In genomic region chr14:73457050-73457934, GRCh38 we compare ENCODE assay signal across 8 cellular contexts. TPM values are rescaled to one million over a fixed set of nuclear protein-coding genes. Genes with fewer than 3 reads are reported as not detected.
DNase-seq lines count a peak whose midpoint lies in the region; ATAC-seq, FAIRE-seq and TF ChIP-seq lines count a peak whose summit lies in the region.

No MANE protein-coding gene starts in this region.

- H3K4me1 Mint-ChIP-seq in CD8-positive, alpha-beta T cell (ENCODE audit: low read depth), result peaks cover 46% of the 10 kb centered on the region
- peaks cover 41% of the 10 kb centered on the region for H3K4me1 Mint-ChIP-seq in activated CD4-positive, alpha-beta T cell treated with anti-CD3 and anti-CD28 coated beads, Interleukin-2, amount 10 ng/mL, durations not matched to agents 24 days and 14 days

- peaks cover 58% of the 10 kb centered on the region for H3K79me2 ChIP-seq in endothelial cell of umbilical vein (ENCODE audit: control insufficient read depth, insufficient read depth, low read length)

- peaks cover 27% of the 10 kb centered on the region for H3K4me1 ChIP-seq in CD8-positive, alpha-beta T cell (ENCODE audit: insufficient read depth, low read length)
- H3K4me1 ChIP-seq in endothelial cell of umbilical vein (ENCODE audit: control insufficient read depth, extremely low read depth, insufficient read depth, low read length) (peaks cover 66% of the 10 kb centered on the region), mucosa of descending colon (ENCODE audit: low read depth) (peaks cover 47% of the 10 kb centered on the region), upper lobe of right lung (peaks cover 60% of the 10 kb centered on the region)

- no peak for ATAC-seq in CD8-positive, alpha-beta T cell
- ATAC-seq in mucosa of descending colon (peak; percentile 21), upper lobe of right lung (peak; percentile 15)

- peak overlapping the region; percentile 67 for H3K4me3 ChIP-seq in CD8-positive, alpha-beta T cell (ENCODE audit: low read depth, low read length)
- H3K4me3 ChIP-seq in endothelial cell of umbilical vein (replicated peaks in 1 of 3; ENCODE audit: insufficient read depth in 1 of 3, low read depth in 1 of 3, low read length in 3 of 3) (peak overlapping the region; percentile 76 to 98 (median 98)), mucosa of descending colon (peak overlapping the region; percentile 82), upper lobe of right lung (peak overlapping the region; percentile 88)

- peaks cover 10% of the 10 kb centered on the region for H3K36me3 Mint-ChIP-seq in CD8-positive, alpha-beta T cell
- H3K36me3 Mint-ChIP-seq in activated CD4-positive, alpha-beta T cell treated with anti-CD3 and anti-CD28 coated beads, Interleukin-2, amount 10 ng/mL, durations not matched to agents 24 days and 14 days (ENCODE audit: low read depth), result peaks cover 11% of the 10 kb centered on the region

- peak overlapping the region; percentile 71 for H2AFZ ChIP-seq in endothelial cell of umbilical vein (ENCODE audit: low read depth, low read length)

- H3K9me3 Mint-ChIP-seq in CD8-positive, alpha-beta T cell, result no peaks in the 10 kb centered on the region
- no peaks in the 10 kb centered on the region for H3K9me3 Mint-ChIP-seq in activated CD4-positive, alpha-beta T cell treated with anti-CD3 and anti-CD28 coated beads, Interleukin-2, amount 10 ng/mL, durations not matched to agents 24 days and 14 days

- BruUV-seq in endothelial cell of umbilical vein (replicated peaks; lab: Mats Ljungman, UMichigan), result no TSS peak

- H3K27me3 ChIP-seq in CD8-positive, alpha-beta T cell (ENCODE audit: insufficient read depth, low read length), result no peaks in the 10 kb centered on the region
- H3K27me3 ChIP-seq in endothelial cell of umbilical vein (ENCODE audit: control insufficient read depth in 2 of 2, insufficient read depth in 2 of 2, low read length in 2 of 2), result no peaks in the 10 kb centered on the region
- no peaks in the 10 kb centered on the region for H3K27me3 ChIP-seq in upper lobe of right lung

- FAIRE-seq in endothelial cell of umbilical vein (lab: Jason Lieb, UNC), result no peak

- CTCF ChIA-PET in CD8-positive, alpha-beta T cell (lab: Charles Lee), result interaction anchor here (1.0 to 2.4 kb wide), 4 partner anchors 7 to 285 kb away, joined by 4 to 8 read pairs (median 4); no protein-coding TSS in a partner anchor
- CTCF ChIA-PET in endothelial cell of umbilical vein (lab: Charles Lee), result interaction anchor here (1.0 to 11.6 kb wide), 4 partner anchors 9 to 162 kb away, joined by 3 to 123 read pairs (median 4); no protein-coding TSS in a partner anchor

- H3K36me3 ChIP-seq in CD8-positive, alpha-beta T cell (ENCODE audit: insufficient read depth, low read length), result no peaks in the 10 kb centered on the region
- H3K36me3 ChIP-seq in endothelial cell of umbilical vein (ENCODE audit: control insufficient read depth in 2 of 2, extremely low read depth in 1 of 2, insufficient read depth in 2 of 2, low read length in 2 of 2) (no peaks in the 10 kb centered on the region), mucosa of descending colon (ENCODE audit: low read depth) (no peaks in the 10 kb centered on the region), upper lobe of right lung (no peaks in the 10 kb centered on the region)

- H3K4me2 ChIP-seq in endothelial cell of umbilical vein (ENCODE audit: insufficient read depth, low read length), result peak overlapping the region; percentile 92

- dilution Hi-C loops in endothelial cell of umbilical vein (cut with MboI; ENCODE audit: extremely low pct_ligation_motif_present, low sequenced_read_pairs), result loop anchor here (25.0 kb wide), 2 partner anchors 170 to 270 kb away; no protein-coding TSS in a partner anchor

- peak in 3 of 7 experiments; percentile 8 to 18 (median 13) for DNase-seq in CD8-positive, alpha-beta T cell
- peak; percentile 47 for DNase-seq in HT-29 (ENCODE audit: low spot score)
- peak; percentile 74 for DNase-seq in activated CD4-positive, alpha-beta T cell treated with anti-CD3 and anti-CD28 coated beads, Interleukin-2, amount 10 ng/mL, durations not matched to agents 24 days and 14 days
- DNase-seq in endothelial cell of umbilical vein (ENCODE audit: low read depth, low spot score), result peak; percentile 43
- DNase-seq in mucosa of descending colon, result peak in 2 of 3 donors; percentile 64 to 75
- peak; percentile 72 for DNase-seq in upper lobe of right lung
- no peak for DNase-seq in NCI-H1694 (lab: John Stamatoyannopoulos, UW)
- no peak for DNase-seq in COLO829 (ENCODE audit: low spot score)

- H3K9ac ChIP-seq in endothelial cell of umbilical vein (replicated peaks; ENCODE audit: extremely low read depth, insufficient read depth, low read length), result peak overlapping the region; percentile 92

- H3K9me1 ChIP-seq in endothelial cell of umbilical vein (replicated peaks; ENCODE audit: control insufficient read depth, extremely low read depth, insufficient read depth, low read length), result no peaks in the 10 kb centered on the region

- peak overlapping the region; percentile 100 for H3K4me3 Mint-ChIP-seq in CD8-positive, alpha-beta T cell
- H3K4me3 Mint-ChIP-seq in activated CD4-positive, alpha-beta T cell treated with anti-CD3 and anti-CD28 coated beads, Interleukin-2, amount 10 ng/mL, durations not matched to agents 24 days and 14 days, result peak overlapping the region; percentile 98

- no peak for TF ChIP-seq POLR2A in endothelial cell of umbilical vein (IDR thresholded peaks at IDR 0.05; ENCODE audit: low read depth, low read length)

- H3K9me3 ChIP-seq in CD8-positive, alpha-beta T cell (ENCODE audit: low read length), result no peaks in the 10 kb centered on the region
- H3K9me3 ChIP-seq in endothelial cell of umbilical vein (replicated peaks; ENCODE audit: control insufficient read depth, insufficient read depth, low read length) (no peaks in the 10 kb centered on the region), mucosa of descending colon (no peaks in the 10 kb centered on the region), upper lobe of right lung (no peaks in the 10 kb centered on the region)

- intact Hi-C loops in CD8-positive, alpha-beta T cell (cut with DNase I, micrococcal nuclease), result loop anchor here in 1 of 2 experiments (5.0 kb wide), 3 partner anchors 430 to 1035 kb away; partner anchors contain the start of genes DCAF4, ISCA2, NPC2 and ZFYVE1
- intact Hi-C loops in activated CD4-positive, alpha-beta T cell treated with anti-CD3 and anti-CD28 coated beads, Interleukin-2, amount 10 ng/mL, durations not matched to agents 24 days and 14 days (cut with micrococcal nuclease), result no loop called here
- intact Hi-C loops in endothelial cell of umbilical vein (cut with micrococcal nuclease) (loop anchor here (5.0 kb wide), 2 partner anchors 145 to 160 kb away; no protein-coding TSS in a partner anchor), mucosa of descending colon (cut with DNase I, micrococcal nuclease) (no loop called here), upper lobe of right lung (cut with DNase I) (no loop called here)

- peak overlapping the region; percentile 64 for H3K27ac ChIP-seq in CD8-positive, alpha-beta T cell (ENCODE audit: low read depth, low read length)
- peak overlapping the region; percentile 79 for H3K27ac ChIP-seq in endothelial cell of umbilical vein (ENCODE audit: insufficient read depth, low read depth, low read length)
- H3K27ac ChIP-seq in upper lobe of right lung, result peak overlapping the region; percentile 89

- TF ChIP-seq CTCF in CD8-positive, alpha-beta T cell (IDR thresholded peaks at IDR 0.05), result no peak
- no peak for TF ChIP-seq CTCF in endothelial cell of umbilical vein (IDR thresholded peaks at IDR 0.05; ENCODE audit: extremely low read depth in 1 of 2, insufficient read depth in 1 of 2, low read depth in 1 of 2, low read length in 2 of 2)
- no peak for TF ChIP-seq CTCF in mucosa of descending colon (IDR thresholded peaks at IDR 0.05)
- TF ChIP-seq CTCF in upper lobe of right lung (IDR thresholded peaks at IDR 0.05), result no peak

- POLR2A ChIA-PET in CD8-positive, alpha-beta T cell (lab: Charles Lee), result interaction anchor here (0.6 to 2.1 kb wide), 4 partner anchors 12 to 399 kb away, joined by 3 to 8 read pairs (median 4); partner anchors contain the start of gene RBM25
- POLR2A ChIA-PET in endothelial cell of umbilical vein (lab: Charles Lee), result no interaction called here

- no peaks in the 10 kb centered on the region for H3K27me3 Mint-ChIP-seq in CD8-positive, alpha-beta T cell (ENCODE audit: low read depth)
- H3K27me3 Mint-ChIP-seq in activated CD4-positive, alpha-beta T cell treated with anti-CD3 and anti-CD28 coated beads, Interleukin-2, amount 10 ng/mL, durations not matched to agents 24 days and 14 days, result no peaks in the 10 kb centered on the region

- H4K20me1 ChIP-seq in endothelial cell of umbilical vein (replicated peaks; ENCODE audit: control insufficient read depth, extremely low read depth, insufficient read depth, low read length), result peaks cover 8% of the 10 kb centered on the region

- peak overlapping the region; percentile 74 for H3K27ac Mint-ChIP-seq in CD8-positive, alpha-beta T cell
- peak overlapping the region; percentile 98 for H3K27ac Mint-ChIP-seq in activated CD4-positive, alpha-beta T cell treated with anti-CD3 and anti-CD28 coated beads, Interleukin-2, amount 10 ng/mL, durations not matched to agents 24 days and 14 days

RNA-seq across cellular contexts. Expression of gene NUMB, which starts 1.1 kb away (rescaled TPM):
- total RNA-seq in CD8-positive, alpha-beta T cell, result 10 to 100 TPM; 21.8 to 22.0 TPM
- 19.6 and 19.9 TPM in 2 replicates for total RNA-seq in HT-29 (2014; rRNA removed; shearing (Covaris generic))
- 48.1 and 54.8 TPM in 2 replicates for total RNA-seq in activated CD4-positive, alpha-beta T cell treated with anti-CD3 and anti-CD28 coated beads, Interleukin-2, amount 10 ng/mL, durations not matched to agents 24 days and 14 days
- 116 and 128 TPM in 2 replicates for total RNA-seq in endothelial cell of umbilical vein
- polyA plus RNA-seq in endothelial cell of umbilical vein, result 164 and 210 TPM in 2 replicates
- polyA plus RNA-seq in endothelial cell of umbilical vein (2011; cell fraction: cytosol; rRNA removed), result 121 and 133 TPM in 2 replicates
- 224 and 247 TPM in 2 replicates for polyA plus RNA-seq in endothelial cell of umbilical vein (2011; cell fraction: nucleus; rRNA removed)
- polyA plus RNA-seq in endothelial cell of umbilical vein (2012), result 87.1 and 111 TPM in 2 replicates
- 389 and 406 TPM in 2 replicates for polyA minus RNA-seq in endothelial cell of umbilical vein
- polyA minus RNA-seq in endothelial cell of umbilical vein (2011; cell fraction: cytosol; rRNA and poly(A)+ RNA removed), result 30.2 TPM
- polyA minus RNA-seq in endothelial cell of umbilical vein (2011; cell fraction: nucleus; rRNA and poly(A)+ RNA removed), result 207 and 280 TPM in 2 replicates
- 100 to 1,000 TPM in 2 of 3 donors, 10 to 100 TPM in 1; 98.5 to 115 (median 112) TPM for total RNA-seq in mucosa of descending colon
- total RNA-seq in upper lobe of right lung, result 139 TPM

RNA-seq across cellular contexts. Expression of gene RIOX1, which starts 33.4 kb away (rescaled TPM):
- total RNA-seq in CD8-positive, alpha-beta T cell, result 10 to 100 TPM; 24.7 to 25.5 TPM
- 17.9 and 23.3 TPM in 2 replicates for total RNA-seq in HT-29 (2014; rRNA removed; shearing (Covaris generic))
- total RNA-seq in activated CD4-positive, alpha-beta T cell treated with anti-CD3 and anti-CD28 coated beads, Interleukin-2, amount 10 ng/mL, durations not matched to agents 24 days and 14 days, result 23.8 and 24.0 TPM in 2 replicates
- total RNA-seq in endothelial cell of umbilical vein (15.6 and 17.7 TPM in 2 replicates), mucosa of descending colon (10 to 100 TPM in 2 of 3 donors, 1 to 10 TPM in 1; 7.9 to 11.7 (median 10.1) TPM), upper lobe of right lung (11.3 TPM)
- polyA plus RNA-seq in endothelial cell of umbilical vein, result 12.7 and 14.6 TPM in 2 replicates
- 6.9 and 8.7 TPM in 2 replicates for polyA plus RNA-seq in endothelial cell of umbilical vein (2011; cell fraction: cytosol; rRNA removed)
- 4.7 and 5.0 TPM in 2 replicates for polyA plus RNA-seq in endothelial cell of umbilical vein (2011; cell fraction: nucleus; rRNA removed)
- polyA plus RNA-seq in endothelial cell of umbilical vein (2012), result 9.3 and 12.1 TPM in 2 replicates
- polyA minus RNA-seq in endothelial cell of umbilical vein, result 12.1 and 18.4 TPM in 2 replicates
- polyA minus RNA-seq in endothelial cell of umbilical vein (2011; cell fraction: cytosol; rRNA and poly(A)+ RNA removed), result 14.6 TPM
- polyA minus RNA-seq in endothelial cell of umbilical vein (2011; cell fraction: nucleus; rRNA and poly(A)+ RNA removed), result 6.3 and 7.1 TPM in 2 replicates

Comparison
In these comparisons a context has a peak if more than half of its experiments do, and no peak if none do; other contexts are left out.
1. DNase-seq: peak in HT-29 (single experiment), activated CD4-positive, alpha-beta T cell treated with anti-CD3 and anti-CD28 coated beads, Interleukin-2, amount 10 ng/mL, durations not matched to agents 24 days and 14 days (single experiment), endothelial cell of umbilical vein (single experiment), mucosa of descending colon (2 of 3) and upper lobe of right lung (single experiment); none in NCI-H1694 (single experiment) and COLO829 (single experiment).
2. Peak in every context shown above with its lines, with median percentiles within 50 percentile points of each other: H3K27ac ChIP-seq and H3K4me3 ChIP-seq.